In genomic region chr1:201192478-201192804, GRCh38 we compare ENCODE assay signal across 1 cellular context.
TF ChIP-seq lines count a peak whose summit lies in the region.

No MANE protein-coding gene starts in this region.

TF ChIP-seq in SK-N-SH, 30 proteins besides CTCF, POLR2A, EP300 and RAD21:
- no peak for TF ChIP-seq USF2 (IDR thresholded peaks at IDR 0.05; ENCODE audit: borderline replicate concordance, low read depth, low read length)
- peak; percentile 2; the same call in 1 of the 2 replicates for TF ChIP-seq PBX3 (IDR thresholded peaks at IDR 0.05)
- 0 out of 2 replicates have a peak, but pooled peaks have one; percentile 9 for TF ChIP-seq JUND (IDR thresholded peaks at IDR 0.05)
